In genomic region chr10:43396928-43397624, GRCh38 we compare ENCODE assay signal across 1 cellular context.
A peak's percentile ranks its signal among the peaks of the same experiment; 100 is the strongest.
TF ChIP-seq lines count a peak whose summit lies in the region.

No MANE protein-coding gene starts in this region.

TF ChIP-seq in GM12878, 131 proteins besides CTCF, POLR2A, EP300 and RAD21 (continued from another document and continues in another):
- TF ChIP-seq BCL11A (IDR thresholded peaks at IDR 0.05; ENCODE audit: low read depth, low read length): no peak; the same call in 1 of the 2 replicates
- TF ChIP-seq ATF7 (IDR thresholded peaks at IDR 0.05; ENCODE audit: low read depth): peak; percentile 57
- TF ChIP-seq MYB (IDR thresholded peaks at IDR 0.05; ENCODE audit: borderline replicate concordance, low read depth, low read length): no peak
- TF ChIP-seq TCF12 (IDR thresholded peaks at IDR 0.05; ENCODE audit: low read depth, low read length): peak; percentile 82
- TF ChIP-seq HCFC1 (IDR thresholded peaks at IDR 0.05; ENCODE audit: low read length): no peak
- TF ChIP-seq NR2C2 (IDR thresholded peaks at IDR 0.05; ENCODE audit: borderline replicate concordance, control insufficient read depth, insufficient read length, low read depth): no peak
- no peak for TF ChIP-seq HSF1 (IDR thresholded peaks at IDR 0.05; ENCODE audit: low read depth, low read length)
- peak; percentile 96 for TF ChIP-seq GATAD2B (conservative IDR thresholded peaks at IDR 0.05; ENCODE audit: low read depth)
- TF ChIP-seq ZBTB4 (CRISPR knock-in tag; IDR thresholded peaks at IDR 0.05): no peak
- no peak for TF ChIP-seq CUX1 (IDR thresholded peaks at IDR 0.05; ENCODE audit: insufficient replicate concordance, low read depth, low read length)
- TF ChIP-seq IRF4 (IDR thresholded peaks at IDR 0.05; ENCODE audit: low read depth, low read length): 0 out of 2 replicates have a peak, but pooled peaks have one; percentile 6
- no peak for TF ChIP-seq ZBTB33 (IDR thresholded peaks at IDR 0.05)
- TF ChIP-seq FOXK2 (IDR thresholded peaks at IDR 0.05): no peak
- peak; percentile 76 for TF ChIP-seq BCL3 (IDR thresholded peaks at IDR 0.05; ENCODE audit: borderline replicate concordance, insufficient read depth, low read depth, low read length, poor library complexity, severe bottlenecking)
- TF ChIP-seq ELK1 (IDR thresholded peaks at IDR 0.05; ENCODE audit: low read depth, low read length): peak; percentile 39; the same call in 1 of the 2 replicates
- no peak for TF ChIP-seq HDAC6 (IDR thresholded peaks at IDR 0.05; ENCODE audit: unreplicated experiment)
- TF ChIP-seq DPF2 (IDR thresholded peaks at IDR 0.05): peak; percentile 54; the same call in 1 of the 2 replicates
- TF ChIP-seq MLLT1 (IDR thresholded peaks at IDR 0.05): peak; percentile 59; the same call in 1 of the 2 replicates
- TF ChIP-seq CREM (IDR thresholded peaks at IDR 0.05; ENCODE audit: low read depth): peak; percentile 58
- no peak for TF ChIP-seq ZNF274 (IDR thresholded peaks at IDR 0.05; ENCODE audit: insufficient read depth, insufficient read length)
- TF ChIP-seq STAT1 (conservative IDR thresholded peaks at IDR 0.05): no peak
- no peak for TF ChIP-seq ZNF384 (IDR thresholded peaks at IDR 0.05; ENCODE audit: borderline replicate concordance, low read depth, low read length)
- TF ChIP-seq SMAD5 (IDR thresholded peaks at IDR 0.05; ENCODE audit: low read depth): peak; percentile 55
- TF ChIP-seq POU2F2 (IDR thresholded peaks at IDR 0.05; ENCODE audit: borderline replicate concordance, low read depth, low read length): peak; percentile 74; the same call in 1 of the 3 replicates
- 0 out of 2 replicates have a peak, but pooled peaks have one; percentile 9 for TF ChIP-seq SIN3A (IDR thresholded peaks at IDR 0.05; ENCODE audit: low read depth, low read length)
- TF ChIP-seq IKZF1 (conservative IDR thresholded peaks at IDR 0.05): peak; percentile 97
- TF ChIP-seq MAX (IDR thresholded peaks at IDR 0.05; ENCODE audit: low read depth, low read length): peak; percentile 91
- peak; percentile 75 for TF ChIP-seq NR2F1 (conservative IDR thresholded peaks at IDR 0.05)
- TF ChIP-seq CHD4 (IDR thresholded peaks at IDR 0.05): no peak
- no peak for TF ChIP-seq RELA (IDR thresholded peaks at IDR 0.05; ENCODE audit: borderline replicate concordance, partially characterized antibody)
- TF ChIP-seq TCF3 (IDR thresholded peaks at IDR 0.05; ENCODE audit: borderline replicate concordance, insufficient read depth, low read depth, low read length): peak; percentile 82
- TF ChIP-seq HDGF (IDR thresholded peaks at IDR 0.05): peak; percentile 85
- TF ChIP-seq YY1 (IDR thresholded peaks at IDR 0.05; ENCODE audit: low read depth, low read length): peak; percentile 87
- TF ChIP-seq ZNF207 (IDR thresholded peaks at IDR 0.05; ENCODE audit: borderline replicate concordance): 0 out of 2 replicates have a peak, but pooled peaks have one; percentile 85
- no peak for TF ChIP-seq BCLAF1 (IDR thresholded peaks at IDR 0.05)
- TF ChIP-seq SREBF1 (IDR thresholded peaks at IDR 0.05; ENCODE audit: low read length): no peak
- TF ChIP-seq JUND (IDR thresholded peaks at IDR 0.05; ENCODE audit: low read depth, low read length): no peak
- TF ChIP-seq CREB1 (IDR thresholded peaks at IDR 0.05; ENCODE audit: low read depth): peak; percentile 47; the same call in 1 of the 2 replicates
- TF ChIP-seq PML (IDR thresholded peaks at IDR 0.05; ENCODE audit: low read length): peak; percentile 83
- no peak for TF ChIP-seq RFX5 (IDR thresholded peaks at IDR 0.05; ENCODE audit: low read depth, low read length)
- TF ChIP-seq SP1 (IDR thresholded peaks at IDR 0.05; ENCODE audit: low read depth, low read length): no peak
- TF ChIP-seq IRF3 (IDR thresholded peaks at IDR 0.05): no peak
